Comparison of ENCODE assay signal across 20 cellular contexts in the genomic region with DNA sequence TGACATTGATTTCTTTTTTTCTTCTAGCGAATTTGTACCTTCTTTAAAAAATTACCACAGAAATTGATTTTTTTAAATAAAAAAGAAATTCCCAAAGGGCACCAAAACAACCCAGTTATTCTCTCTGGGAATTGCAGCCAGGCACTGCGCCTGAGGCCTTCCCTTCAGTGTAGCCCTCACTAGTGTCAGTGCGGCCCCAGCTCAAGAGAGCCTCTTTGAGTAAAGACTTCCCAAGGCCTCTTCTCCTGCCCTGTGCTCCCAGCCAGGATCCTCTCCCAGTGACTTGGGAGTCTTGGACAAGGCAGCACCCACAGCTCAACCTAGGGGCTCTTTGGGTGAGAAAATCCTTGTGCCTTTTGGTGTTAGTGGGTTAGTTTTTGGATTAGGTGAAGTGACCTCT. TPM values are rescaled to one million over a fixed set of nuclear protein-coding genes. Genes with fewer than 3 reads are reported as not detected.
DNase-seq lines count a peak whose midpoint lies in the region; TF ChIP-seq lines count a peak whose summit lies in the region.
"Had no signal": no experiment of that assay in that cellular context is flagged by ENCODE, and none has a peak within 500 bp of the region (broad histone marks: within the 10 kb centered on the region; RNA-seq: fewer than 3 reads in every experiment).

No MANE protein-coding gene starts in this region.

- peak; percentile 28 for DNase-seq in activated CD8-positive, alpha-beta memory T cell treated with anti-CD3 and anti-CD28 coated beads, Interleukin-2, amount 50 U/mL, for 48 hours
- DNase-seq in activated CD8-positive, alpha-beta memory T cell treated with anti-CD3 and anti-CD28 coated beads, Interleukin-2, amount 50 U/mL, for 4 hours: no peak
- DNase-seq in islet precursor cell (peak; percentile 9), type B pancreatic cell (ENCODE audit: extremely low spot score, unreplicated experiment) (peak; percentile 58), osteoblast (ENCODE audit: insufficient read length, low spot score, missing footprints) (no peak), SKM-1 (lab: John Stamatoyannopoulos, UW; ENCODE audit: unreplicated experiment) (no peak), tibial artery (no peak)
- DNase-seq: AML-193; Calu3; CD4-positive, alpha-beta T cell; CD8-positive, alpha-beta T cell; DMS79 treated with DMSO at 0.1 percent for 48 hours; GF-D8 had no signal

- no peaks in the 10 kb centered on the region for H3K4me1 Mint-ChIP-seq in type B pancreatic cell (ENCODE audit: unreplicated experiment)
- H3K4me1 Mint-ChIP-seq: B cell had no signal

- H3K36me3 Mint-ChIP-seq in type B pancreatic cell: no peaks in the 10 kb centered on the region
- H3K36me3 Mint-ChIP-seq: CD8-positive, alpha-beta T cell had no signal

- H3K27me3 Mint-ChIP-seq in type B pancreatic cell: peaks cover 32% of the 10 kb centered on the region

- no peak overlapping the region for H3K4me3 ChIP-seq in osteoblast (ENCODE audit: insufficient read depth, low read length)
- H3K4me3 ChIP-seq in tibial artery: no peak overlapping the region
- H3K4me3 ChIP-seq: A549; BLaER1 treated with 17β-estradiol and CSF1 and Interleukin-3, amounts not matched to agents 10 nM and 100 nM had no signal

- H2AFZ ChIP-seq in osteoblast (ENCODE audit: low read length): no peak overlapping the region

- TF ChIP-seq CTCF in type B pancreatic cell (conservative IDR thresholded peaks at IDR 0.05) (no peak), osteoblast (IDR thresholded peaks at IDR 0.05; ENCODE audit: extremely low read depth, low read depth, low read length) (no peak), tibial artery (IDR thresholded peaks at IDR 0.05) (no peak)

- H3K36me3 ChIP-seq in osteoblast (ENCODE audit: insufficient read depth, low read length) (no peaks in the 10 kb centered on the region), tibial artery (no peaks in the 10 kb centered on the region)
- H3K36me3 ChIP-seq: BLaER1 treated with 17β-estradiol and CSF1 and Interleukin-3, amounts not matched to agents 10 nM and 100 nM had no signal

- no peak overlapping the region for H3K27ac Mint-ChIP-seq in type B pancreatic cell
- H3K27ac Mint-ChIP-seq: B cell; CD4-positive, alpha-beta T cell; CD8-positive, alpha-beta T cell had no signal

- H3K9me3 ChIP-seq in osteoblast (ENCODE audit: low read depth, low read length) (no peaks in the 10 kb centered on the region), tibial artery (no peaks in the 10 kb centered on the region)

- no peak overlapping the region for H3K4me3 Mint-ChIP-seq in type B pancreatic cell
- H3K4me3 Mint-ChIP-seq: B cell; CD4-positive, alpha-beta T cell; CD8-positive, alpha-beta T cell had no signal

- H3K27ac ChIP-seq in osteoblast (ENCODE audit: low read depth, low read length) (no peak overlapping the region), tibial artery (no peak overlapping the region)
- H3K27ac ChIP-seq: 22Rv1, A549, C4-2B had no signal

- H3K9me3 Mint-ChIP-seq in type B pancreatic cell: peaks cover 5% of the 10 kb centered on the region
- H3K9me3 Mint-ChIP-seq: CD4-positive, alpha-beta T cell; CD8-positive, alpha-beta T cell had no signal

- H3K79me2 ChIP-seq in osteoblast (ENCODE audit: insufficient read depth, low read length): no peaks in the 10 kb centered on the region

- H3K4me2 ChIP-seq in osteoblast (ENCODE audit: insufficient read depth, low read length): no peak overlapping the region
- H3K4me2 ChIP-seq: A549 had no signal

- H4K20me1 ChIP-seq in osteoblast (ENCODE audit: insufficient read depth, low read length): no peaks in the 10 kb centered on the region
- H4K20me1 ChIP-seq: BLaER1 treated with 17β-estradiol and CSF1 and Interleukin-3, amounts not matched to agents 10 nM and 100 nM had no signal

- peaks cover 3% of the 10 kb centered on the region for H3K27me3 ChIP-seq in osteoblast (ENCODE audit: insufficient read depth, low read length)
- H3K27me3 ChIP-seq in tibial artery: no peaks in the 10 kb centered on the region
- H3K27me3 ChIP-seq: BLaER1 treated with 17β-estradiol and CSF1 and Interleukin-3, amounts not matched to agents 10 nM and 100 nM had no signal

- intact Hi-C loops in tibial artery (cut with DNase I; ENCODE audit: low total_unique reads): no loop called here

- H3K4me1 ChIP-seq in osteoblast (ENCODE audit: insufficient read depth, low read length) (no peaks in the 10 kb centered on the region), tibial artery (no peaks in the 10 kb centered on the region)
- H3K4me1 ChIP-seq: A549, Caco-2 had no signal

RNA-seq across cellular contexts. Expression of a gene that starts 41.5 kb away (rescaled TPM):
- total RNA-seq in type B pancreatic cell (ENCODE audit: low replicate concordance) (not detected in 2 replicates), osteoblast (not detected in 2 replicates)
- total RNA-seq: A172; B cell; Caco-2; Calu3; CD4-positive, alpha-beta T cell; CD8-positive, alpha-beta T cell had no signal

RNA-seq across cellular contexts. Expression of a gene that starts 47.0 kb away (rescaled TPM):
- total RNA-seq in type B pancreatic cell (ENCODE audit: low replicate concordance) (not detected in 2 replicates), osteoblast (not detected in 2 replicates)
- total RNA-seq: A172; B cell; Caco-2; Calu3; CD4-positive, alpha-beta T cell; CD8-positive, alpha-beta T cell had no signal

Comparison
In these comparisons a context has a peak if more than half of its experiments do, and no peak if none do; other contexts are left out.
1. DNase-seq: peak in activated CD8-positive, alpha-beta memory T cell treated with anti-CD3 and anti-CD28 coated beads, Interleukin-2, amount 50 U/mL, for 48 hours (single experiment), islet precursor cell (single experiment) and type B pancreatic cell (single experiment); none in activated CD8-positive, alpha-beta memory T cell treated with anti-CD3 and anti-CD28 coated beads, Interleukin-2, amount 50 U/mL, for 4 hours (single experiment), osteoblast (single experiment), SKM-1 (single experiment) and tibial artery (0 of 2).